In genomic region chr15:63308491-63308890, GRCh38 we compare ENCODE assay signal across 20 cellular contexts. TPM values are rescaled to one million over a fixed set of nuclear protein-coding genes. Genes with fewer than 3 reads are reported as not detected.
A peak's percentile ranks its signal among the peaks of the same experiment; 100 is the strongest.
DNase-seq lines count a peak whose midpoint lies in the region; ATAC-seq and TF ChIP-seq lines count a peak whose summit lies in the region.
"Had no signal": no experiment of that assay in that cellular context is flagged by ENCODE, and none has a peak within 500 bp of the region (broad histone marks: within the 10 kb centered on the region; RNA-seq: fewer than 3 reads in every experiment).

No MANE protein-coding gene starts in this region.

- CTCF ChIA-PET in WTC11 (lab: Charles Lee), result interaction anchor here (1.0 kb wide), 1 partner anchor 94 kb away, joined by 3 read pairs; no protein-coding TSS in a partner anchor

- no peaks in the 10 kb centered on the region for H3K4me1 ChIP-seq in mucosa of descending colon (ENCODE audit: low read depth)
- H3K4me1 ChIP-seq: BLaER1, Caco-2 had no signal

- H3K27ac Mint-ChIP-seq in WTC11, result no peak overlapping the region
- H3K27ac Mint-ChIP-seq: B cell; CD4-positive, CD25-positive, alpha-beta regulatory T cell; CD8-positive, alpha-beta T cell had no signal

- DNase-seq in ELF-1 (ENCODE audit: low read depth, low spot score), result peak; percentile 26
- no peak for DNase-seq in WTC11 (ENCODE audit: low spot score)
- DNase-seq in islet precursor cell, result peak; percentile 74
- no peak for DNase-seq in mucosa of descending colon
- DNase-seq in activated T-cell treated with anti-CD3 and anti-CD28 coated beads, Interleukin-2, amount 50 U/mL, for 1 hour, result no peak
- no peak for DNase-seq in NCI-H345 treated with DMSO at 0.1 percent for 48 hours (lab: John Stamatoyannopoulos, UW; ENCODE audit: unreplicated experiment)
- DNase-seq: Caco-2; CD4-positive, CD25-positive, alpha-beta regulatory T cell; CD8-positive, alpha-beta T cell; DMS153; DND-41; GDM1; GM23248; H9 had no signal

- no peaks in the 10 kb centered on the region for H3K27me3 Mint-ChIP-seq in WTC11 (ENCODE audit: low read depth)
- H3K27me3 Mint-ChIP-seq: B cell; CD4-positive, CD25-positive, alpha-beta regulatory T cell had no signal

- POLR2A ChIA-PET in WTC11 (lab: Charles Lee), result no interaction called here

- no peaks in the 10 kb centered on the region for H3K9me3 Mint-ChIP-seq in WTC11
- H3K9me3 Mint-ChIP-seq: CD8-positive, alpha-beta T cell; H9 had no signal

- no peak overlapping the region for H3K4me3 ChIP-seq in mucosa of descending colon
- H3K4me3 ChIP-seq: BLaER1, GM12878, GM23248 had no signal

- no peaks in the 10 kb centered on the region for H3K36me3 ChIP-seq in mucosa of descending colon (ENCODE audit: low read depth)

- peaks cover 32% of the 10 kb centered on the region for H3K4me1 Mint-ChIP-seq in WTC11
- H3K4me1 Mint-ChIP-seq: B cell had no signal

- no peaks in the 10 kb centered on the region for H3K9me3 ChIP-seq in mucosa of descending colon
- H3K9me3 ChIP-seq: BLaER1, Caco-2 had no signal

- intact Hi-C loops in mucosa of descending colon (cut with DNase I, micrococcal nuclease), result no loop called here

- peaks cover under 1% of the 10 kb centered on the region; the same call in 1 of the 2 replicates for H3K36me3 Mint-ChIP-seq in WTC11

- peak; percentile 78 for ATAC-seq in WTC11
- ATAC-seq in mucosa of descending colon, result peak; percentile 38
- no peak for ATAC-seq in GM18868 (IDR thresholded peaks at IDR 0.05; ENCODE audit: unreplicated experiment)
- no peak for ATAC-seq in GM18867 (IDR thresholded peaks at IDR 0.05; ENCODE audit: unreplicated experiment)
- ATAC-seq: CD8-positive, alpha-beta T cell; GM12878; HCT116 had no signal

- H3K4me3 Mint-ChIP-seq in WTC11, result no peak overlapping the region
- H3K4me3 Mint-ChIP-seq: B cell; CD4-positive, CD25-positive, alpha-beta regulatory T cell; CD8-positive, alpha-beta T cell; H9 had no signal

- TF ChIP-seq CTCF in WTC11 (IDR thresholded peaks at IDR 0.05), result no peak
- no peak for TF ChIP-seq CTCF in mucosa of descending colon (IDR thresholded peaks at IDR 0.05)

TF ChIP-seq in WTC11, 78 proteins besides CTCF, POLR2A, EP300 and RAD21:
- TF ChIP-seq PREB (CRISPR knock-in tag; IDR thresholded peaks at IDR 0.05; ENCODE audit: borderline replicate concordance), result no peak
- TF ChIP-seq USF1 (CRISPR knock-in tag; IDR thresholded peaks at IDR 0.05), result no peak
- no peak for TF ChIP-seq ELF4 (CRISPR knock-in tag; IDR thresholded peaks at IDR 0.05; ENCODE audit: low read depth)
- no peak for TF ChIP-seq E2F4 (CRISPR knock-in tag; IDR thresholded peaks at IDR 0.05; ENCODE audit: borderline replicate concordance, low read depth)
- no peak for TF ChIP-seq NFYB (CRISPR knock-in tag; conservative IDR thresholded peaks at IDR 0.05; ENCODE audit: low read depth)
- no peak for TF ChIP-seq KAT7 (CRISPR knock-in tag; IDR thresholded peaks at IDR 0.05; ENCODE audit: borderline replicate concordance)
- TF ChIP-seq FOXP1 (CRISPR knock-in tag; IDR thresholded peaks at IDR 0.05; ENCODE audit: borderline replicate concordance), result no peak
- no peak for TF ChIP-seq MXD4 (CRISPR knock-in tag; IDR thresholded peaks at IDR 0.05; ENCODE audit: borderline replicate concordance)
- no peak for TF ChIP-seq TEAD4 (CRISPR knock-in tag; IDR thresholded peaks at IDR 0.05)
- no peak for TF ChIP-seq STAT6 (CRISPR knock-in tag; conservative IDR thresholded peaks at IDR 0.05; ENCODE audit: low read depth)
- no peak for TF ChIP-seq ZNF396 (CRISPR knock-in tag; IDR thresholded peaks at IDR 0.05; ENCODE audit: borderline replicate concordance)
- no peak for TF ChIP-seq GRHL2 (CRISPR knock-in tag; IDR thresholded peaks at IDR 0.05; ENCODE audit: insufficient replicate concordance, severe bottlenecking)
- no peak for TF ChIP-seq ZNF423 (CRISPR knock-in tag; IDR thresholded peaks at IDR 0.05)
- no peak for TF ChIP-seq TEAD1 (CRISPR knock-in tag; IDR thresholded peaks at IDR 0.05)
- TF ChIP-seq MAX (CRISPR knock-in tag; IDR thresholded peaks at IDR 0.05), result no peak
- TF ChIP-seq OVOL2 (CRISPR knock-in tag; IDR thresholded peaks at IDR 0.05; ENCODE audit: borderline replicate concordance), result no peak
- TF ChIP-seq ERG (CRISPR knock-in tag; IDR thresholded peaks at IDR 0.05), result no peak
- TF ChIP-seq IRF2 (CRISPR knock-in tag; IDR thresholded peaks at IDR 0.05; ENCODE audit: borderline replicate concordance, low read depth), result no peak
- TF ChIP-seq ZNF263 (CRISPR knock-in tag; IDR thresholded peaks at IDR 0.05; ENCODE audit: low read depth), result no peak
- no peak for TF ChIP-seq JAZF1 (CRISPR knock-in tag; IDR thresholded peaks at IDR 0.05)

RNA-seq across cellular contexts. Expression of gene APH1B, which starts 31.1 kb away (rescaled TPM):
- total RNA-seq in WTC11 (2021) (22.0 to 27.5 TPM (median 25.0 TPM) in 3 replicates), mucosa of descending colon (10 to 100 TPM in 2 of 3 donors, 1 to 10 TPM in 1; 6.1 to 12.7 (median 11.4) TPM)

Comparison
In these comparisons a context has a peak if more than half of its experiments do, and no peak if none do; other contexts are left out.
1. DNase-seq: peak in ELF-1 (single experiment) and islet precursor cell (single experiment); none in WTC11 (single experiment), mucosa of descending colon (0 of 3), activated T-cell treated with anti-CD3 and anti-CD28 coated beads, Interleukin-2, amount 50 U/mL, for 1 hour (single experiment) and NCI-H345 treated with DMSO at 0.1 percent for 48 hours (single experiment).
2. ATAC-seq: peak in WTC11 (single experiment) and mucosa of descending colon (single experiment); none in GM18868 (single experiment) and GM18867 (single experiment).